Comparison of ENCODE assay signal across 8 cellular contexts in genomic region chr2:47867205-47867604, GRCh38. TPM values are rescaled to one million over a fixed set of nuclear protein-coding genes. Genes with fewer than 3 reads are reported as not detected.
A peak's percentile ranks its signal among the peaks of the same experiment; 100 is the strongest.
DNase-seq lines count a peak whose midpoint lies in the region; ATAC-seq and TF ChIP-seq lines count a peak whose summit lies in the region.

No MANE protein-coding gene starts in this region.

- H3K4me1 Mint-ChIP-seq in natural killer cell (peaks cover 72 to 85% of the 10 kb centered on the region in 2 donors), CD14-positive monocyte (peaks cover 36% of the 10 kb centered on the region)

- DNase-seq in COLO829 (ENCODE audit: low spot score) (peak; percentile 33), NCI-H774 (lab: John Stamatoyannopoulos, UW) (peak; percentile 5), epithelial cell of esophagus (ENCODE audit: low read depth) (peak; percentile 72), natural killer cell (no peak), NCI-H2107 treated with DMSO at 0.1 percent for 48 hours (lab: John Stamatoyannopoulos, UW; ENCODE audit: unreplicated experiment) (no peak), CD14-positive monocyte (ENCODE audit: low spot score) (no peak)
- no peak for DNase-seq in stimulated activated CD4-positive, alpha-beta T cell treated with anti-CD3 and anti-CD28 coated beads, Interleukin-12 subunit alpha, Interleukin-12 subunit beta, amount 100 ng/mL, for 4 hours

- H3K27me3 Mint-ChIP-seq in natural killer cell (ENCODE audit: low read depth in 2 of 2) (no peaks in the 10 kb centered on the region), CD14-positive monocyte (ENCODE audit: low read depth in 3 of 3) (peaks cover 0 to under 1% (median 0%) of the 10 kb centered on the region in 3 donors)

- TF ChIP-seq CTCF in epithelial cell of esophagus (IDR thresholded peaks at IDR 0.05; ENCODE audit: insufficient read depth, low read depth, low read length, missing control alignments) (no peak), natural killer cell (IDR thresholded peaks at IDR 0.05) (no peak), CD14-positive monocyte (IDR thresholded peaks at IDR 0.05) (no peak)

- H3K27ac Mint-ChIP-seq in natural killer cell: peak overlapping the region; percentile 74 to 82
- peak overlapping the region in 3 of 7 donors; percentile 8 to 82 (median 12) for H3K27ac Mint-ChIP-seq in CD14-positive monocyte

- H3K36me3 Mint-ChIP-seq in natural killer cell (no peaks in the 10 kb centered on the region), CD14-positive monocyte (peaks cover 16 to 32% of the 10 kb centered on the region in 2 donors)

- no peak overlapping the region for H3K4me3 ChIP-seq in epithelial cell of esophagus (ENCODE audit: low read length)

- peak; percentile 51 to 64 (median 63) for ATAC-seq in natural killer cell
- no peak for ATAC-seq in HG02884 (IDR thresholded peaks at IDR 0.05; ENCODE audit: unreplicated experiment)

- intact Hi-C loops in natural killer cell (cut with micrococcal nuclease): loop anchor here (10.0 kb wide), 1 partner anchor 148 kb away; no protein-coding TSS in a partner anchor
- intact Hi-C loops in CD14-positive monocyte (cut with micrococcal nuclease): no loop called here

- H3K9me3 Mint-ChIP-seq in natural killer cell (no peaks in the 10 kb centered on the region), CD14-positive monocyte (no peaks in the 10 kb centered on the region)

- peak overlapping the region; percentile 35 for H3K4me3 Mint-ChIP-seq in natural killer cell
- H3K4me3 Mint-ChIP-seq in CD14-positive monocyte: no peak overlapping the region

RNA-seq across cellular contexts. Expression of gene FBXO11, which starts 39.1 kb away (rescaled TPM):
- 100 to 1,000 TPM; 104 to 110 (median 105) TPM for total RNA-seq in natural killer cell
- polyA plus RNA-seq in CD14-positive monocyte: 1 to 10 TPM; 2.2 to 4.6 TPM

Comparison
In these comparisons a context has a peak if more than half of its experiments do, and no peak if none do; other contexts are left out.
1. DNase-seq: peak in COLO829 (single experiment), NCI-H774 (single experiment) and epithelial cell of esophagus (single experiment); none in natural killer cell (single experiment), stimulated activated CD4-positive, alpha-beta T cell treated with anti-CD3 and anti-CD28 coated beads, Interleukin-12 subunit alpha, Interleukin-12 subunit beta, amount 100 ng/mL, for 4 hours (single experiment), NCI-H2107 treated with DMSO at 0.1 percent for 48 hours (single experiment) and CD14-positive monocyte (single experiment).